ENCODE assay signal across 1 cellular context in genomic region chr2:199958014-199958413, GRCh38.
A peak's percentile ranks its signal among the peaks of the same experiment; 100 is the strongest.
TF ChIP-seq lines count a peak whose summit lies in the region.

No MANE protein-coding gene starts in this region.

TF ChIP-seq in HepG2, 621 proteins besides CTCF, POLR2A, EP300 and RAD21:
- no peak for TF ChIP-seq ZNF317 (CRISPR knock-in tag; IDR thresholded peaks at IDR 0.05)
- no peak for TF ChIP-seq LCORL (IDR thresholded peaks at IDR 0.05)
- TF ChIP-seq LCORL (CRISPR knock-in tag; IDR thresholded peaks at IDR 0.05): 0 out of 2 replicates have a peak, but pooled peaks have one; percentile 8
- TF ChIP-seq THAP11 (CRISPR knock-in tag; IDR thresholded peaks at IDR 0.05): no peak
- peak; percentile 67; the same call in 1 of the 2 replicates for TF ChIP-seq ZNF263 (CRISPR knock-in tag; IDR thresholded peaks at IDR 0.05)
- TF ChIP-seq MATR3 (CRISPR knock-in tag; IDR thresholded peaks at IDR 0.05): no peak
- TF ChIP-seq ZNF253 (CRISPR knock-in tag; IDR thresholded peaks at IDR 0.05; ENCODE audit: borderline replicate concordance): no peak
